9 cellular contexts compared by ENCODE assay signal in the genomic region with DNA sequence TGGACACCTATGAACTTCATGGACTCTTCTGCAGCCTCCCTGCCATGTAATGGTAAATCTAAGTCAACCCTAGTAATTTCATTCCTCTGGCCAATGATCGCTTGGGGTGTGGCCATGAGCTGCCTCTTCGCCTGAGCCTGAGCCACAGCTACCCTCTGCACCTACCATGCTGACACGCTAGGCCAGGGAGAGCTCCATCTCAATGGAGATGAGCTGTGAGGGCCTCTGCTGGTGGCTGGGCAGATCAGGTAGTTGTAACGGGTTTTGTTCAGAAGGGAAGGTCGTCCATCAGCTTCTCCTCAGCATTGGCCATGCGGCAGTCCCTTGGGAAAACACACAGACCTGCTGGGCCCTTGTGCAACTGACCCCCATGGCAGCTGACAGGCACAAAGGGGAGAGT. TPM values are rescaled to one million over a fixed set of nuclear protein-coding genes. Genes with fewer than 3 reads are reported as not detected.
DNase-seq lines count a peak whose midpoint lies in the region; ATAC-seq and TF ChIP-seq lines count a peak whose summit lies in the region.
"Had no signal": no experiment of that assay in that cellular context is flagged by ENCODE, and none has a peak within 500 bp of the region (broad histone marks: within the 10 kb centered on the region; RNA-seq: fewer than 3 reads in every experiment).

No MANE protein-coding gene starts in this region.

- peaks cover 0 to 9% (median 3%) of the 10 kb centered on the region in 4 donors for H3K4me1 ChIP-seq in liver (ENCODE audit: control insufficient read depth in 4 of 4, insufficient read depth in 4 of 4, low read length in 3 of 4)
- no peaks in the 10 kb centered on the region for H3K4me1 ChIP-seq in ascending aorta
- H3K4me1 ChIP-seq in esophagus squamous epithelium, result peaks cover 8 to 24% (median 10%) of the 10 kb centered on the region in 3 donors
- H3K4me1 ChIP-seq: BLaER1 had no signal

- DNase-seq in SIG-M5 treated with dmso at 0.1 percent for 504 hours (lab: John Stamatoyannopoulos, UW; ENCODE audit: unreplicated experiment) (peak; percentile 78), SIG-M5 (lab: John Stamatoyannopoulos, UW) (no peak), SKM-1 treated with dmso at 0.1 percent for 144 hours (lab: John Stamatoyannopoulos, UW; ENCODE audit: unreplicated experiment) (peak; percentile 27), ascending aorta (ENCODE audit: low spot score in 2 of 2) (no peak), kidney glomerular epithelial cell (lab: John Stamatoyannopoulos, UW) (no peak), esophagus squamous epithelium (lab: John Stamatoyannopoulos, UW) (no peak)

- ATAC-seq in HG03135 (IDR thresholded peaks at IDR 0.05; ENCODE audit: unreplicated experiment), result peak; percentile 65

- TF ChIP-seq CTCF in liver (IDR thresholded peaks at IDR 0.05; ENCODE audit: low read depth, low read length, missing input control) (peak; percentile 15), ascending aorta (IDR thresholded peaks at IDR 0.05) (no peak), esophagus squamous epithelium (IDR thresholded peaks at IDR 0.05) (peak in 3 of 6 experiments; percentile 34 to 70 (median 37))

- H3K36me3 ChIP-seq in liver (ENCODE audit: control insufficient read depth in 4 of 4, insufficient read depth in 3 of 4, low read depth in 1 of 4, low read length in 3 of 4) (peaks cover 3 to 9% (median 6%) of the 10 kb centered on the region in 4 donors), ascending aorta (peaks cover 6 to 10% of the 10 kb centered on the region in 2 donors), esophagus squamous epithelium (peaks cover 3 to 11% (median 4%) of the 10 kb centered on the region in 3 donors)

- intact Hi-C loops in ascending aorta (cut with DNase I), result no loop called here
- intact Hi-C loops in esophagus squamous epithelium (cut with DNase I), result no loop called here

- H3K9me3 ChIP-seq in liver (ENCODE audit: control insufficient read depth in 4 of 4, low read length in 3 of 4) (no peaks in the 10 kb centered on the region), ascending aorta (no peaks in the 10 kb centered on the region), esophagus squamous epithelium (no peaks in the 10 kb centered on the region)
- H3K9me3 ChIP-seq: BLaER1 had no signal

- WGBS in liver, result 53% methylated on average over 6 of the region's 6 CpGs
- WGBS in esophagus squamous epithelium, 2 donors, result 44% methylated on average over 2 of the region's 6 CpGs; no CpG with 5 or more reads in 1 of the 2 donors

- H3K27me3 ChIP-seq in liver (ENCODE audit: control insufficient read depth in 4 of 4, insufficient read depth in 4 of 4, low read length in 3 of 4) (no peaks in the 10 kb centered on the region), ascending aorta (no peaks in the 10 kb centered on the region), esophagus squamous epithelium (no peaks in the 10 kb centered on the region)
- H3K27me3 ChIP-seq: BLaER1 had no signal

- H3K4me3 ChIP-seq in liver (ENCODE audit: low read depth in 1 of 3, low read length in 3 of 3) (no peak overlapping the region), ascending aorta (no peak overlapping the region), esophagus squamous epithelium (no peak overlapping the region)
- H3K4me3 ChIP-seq: BLaER1 had no signal

- peak; percentile 61 to 77 for TF ChIP-seq RAD21 in liver (IDR thresholded peaks at IDR 0.05)

- no peak overlapping the region for H3K9ac ChIP-seq in liver (ENCODE audit: low read depth in 1 of 2, low read length in 2 of 2)
- H3K9ac ChIP-seq: BLaER1 had no signal

- H3K27ac ChIP-seq in liver (ENCODE audit: low read depth in 1 of 2, low read length in 2 of 2), result no peak overlapping the region
- no peak overlapping the region for H3K27ac ChIP-seq in ascending aorta
- no peak overlapping the region for H3K27ac ChIP-seq in esophagus squamous epithelium
- H3K27ac ChIP-seq: BLaER1 had no signal

- no peak for TF ChIP-seq POLR2A in esophagus squamous epithelium (IDR thresholded peaks at IDR 0.05)

TF ChIP-seq in liver, 16 proteins besides CTCF, POLR2A, EP300 and RAD21:
- TF ChIP-seq FOXA2 (IDR thresholded peaks at IDR 0.05), result no peak
- no peak for TF ChIP-seq HNF4A (conservative IDR thresholded peaks at IDR 0.05)
- TF ChIP-seq HNF4G (IDR thresholded peaks at IDR 0.05), result no peak
- no peak for TF ChIP-seq FOXA1 (IDR thresholded peaks at IDR 0.05)
- TF ChIP-seq, protein P1, sequence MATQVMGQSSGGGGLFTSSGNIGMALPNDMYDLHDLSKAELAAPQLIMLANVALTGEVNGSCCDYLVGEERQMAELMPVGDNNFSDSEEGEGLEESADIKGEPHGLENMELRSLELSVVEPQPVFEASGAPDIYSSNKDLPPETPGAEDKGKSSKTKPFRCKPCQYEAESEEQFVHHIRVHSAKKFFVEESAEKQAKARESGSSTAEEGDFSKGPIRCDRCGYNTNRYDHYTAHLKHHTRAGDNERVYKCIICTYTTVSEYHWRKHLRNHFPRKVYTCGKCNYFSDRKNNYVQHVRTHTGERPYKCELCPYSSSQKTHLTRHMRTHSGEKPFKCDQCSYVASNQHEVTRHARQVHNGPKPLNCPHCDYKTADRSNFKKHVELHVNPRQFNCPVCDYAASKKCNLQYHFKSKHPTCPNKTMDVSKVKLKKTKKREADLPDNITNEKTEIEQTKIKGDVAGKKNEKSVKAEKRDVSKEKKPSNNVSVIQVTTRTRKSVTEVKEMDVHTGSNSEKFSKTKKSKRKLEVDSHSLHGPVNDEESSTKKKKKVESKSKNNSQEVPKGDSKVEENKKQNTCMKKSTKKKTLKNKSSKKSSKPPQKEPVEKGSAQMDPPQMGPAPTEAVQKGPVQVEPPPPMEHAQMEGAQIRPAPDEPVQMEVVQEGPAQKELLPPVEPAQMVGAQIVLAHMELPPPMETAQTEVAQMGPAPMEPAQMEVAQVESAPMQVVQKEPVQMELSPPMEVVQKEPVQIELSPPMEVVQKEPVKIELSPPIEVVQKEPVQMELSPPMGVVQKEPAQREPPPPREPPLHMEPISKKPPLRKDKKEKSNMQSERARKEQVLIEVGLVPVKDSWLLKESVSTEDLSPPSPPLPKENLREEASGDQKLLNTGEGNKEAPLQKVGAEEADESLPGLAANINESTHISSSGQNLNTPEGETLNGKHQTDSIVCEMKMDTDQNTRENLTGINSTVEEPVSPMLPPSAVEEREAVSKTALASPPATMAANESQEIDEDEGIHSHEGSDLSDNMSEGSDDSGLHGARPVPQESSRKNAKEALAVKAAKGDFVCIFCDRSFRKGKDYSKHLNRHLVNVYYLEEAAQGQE (IDR thresholded peaks at IDR 0.05), result no peak
- TF ChIP-seq GABPA (IDR thresholded peaks at IDR 0.05 in 1 of 2, conservative IDR thresholded peaks at IDR 0.05 in 1 of 2), result no peak
- no peak for TF ChIP-seq SP1 (IDR thresholded peaks at IDR 0.05)
- TF ChIP-seq EGR1 (IDR thresholded peaks at IDR 0.05; ENCODE audit: low read depth in 2 of 2), result no peak
- TF ChIP-seq, protein P2, sequence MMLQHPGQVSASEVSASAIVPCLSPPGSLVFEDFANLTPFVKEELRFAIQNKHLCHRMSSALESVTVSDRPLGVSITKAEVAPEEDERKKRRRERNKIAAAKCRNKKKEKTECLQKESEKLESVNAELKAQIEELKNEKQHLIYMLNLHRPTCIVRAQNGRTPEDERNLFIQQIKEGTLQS (IDR thresholded peaks at IDR 0.05), result no peak

RNA-seq across cellular contexts. Expression of a gene that starts 24.4 kb away (rescaled TPM):
- total RNA-seq in liver (10 to 100 TPM in 1 of 2 donors, 1 to 10 TPM in 1; 8.7 to 13.1 TPM), ascending aorta (23.0 TPM), esophagus squamous epithelium (10 to 100 TPM; 18.9 to 33.0 (median 29.8) TPM)
- 10 to 100 TPM in 1 of 2 donors, 1 to 10 TPM in 1; 9.5 to 13.6 TPM for polyA plus RNA-seq in liver

RNA-seq across cellular contexts. Expression of a gene that starts 24.8 kb away (rescaled TPM):
- total RNA-seq in liver, result 10 to 100 TPM; 13.1 to 24.1 TPM
- 10 to 100 TPM; 23.7 to 57.6 TPM for polyA plus RNA-seq in liver
- 2.0 TPM for total RNA-seq in ascending aorta
- total RNA-seq in esophagus squamous epithelium, result 10 to 100 TPM; 18.9 to 26.5 (median 21.6) TPM

Comparison
In these comparisons a context has a peak if more than half of its experiments do, and no peak if none do; other contexts are left out.
1. DNase-seq: peak in SIG-M5 treated with dmso at 0.1 percent for 504 hours (single experiment) and SKM-1 treated with dmso at 0.1 percent for 144 hours (single experiment); none in SIG-M5 (single experiment), ascending aorta (0 of 2), kidney glomerular epithelial cell (single experiment) and esophagus squamous epithelium (single experiment).